In the genomic region with DNA sequence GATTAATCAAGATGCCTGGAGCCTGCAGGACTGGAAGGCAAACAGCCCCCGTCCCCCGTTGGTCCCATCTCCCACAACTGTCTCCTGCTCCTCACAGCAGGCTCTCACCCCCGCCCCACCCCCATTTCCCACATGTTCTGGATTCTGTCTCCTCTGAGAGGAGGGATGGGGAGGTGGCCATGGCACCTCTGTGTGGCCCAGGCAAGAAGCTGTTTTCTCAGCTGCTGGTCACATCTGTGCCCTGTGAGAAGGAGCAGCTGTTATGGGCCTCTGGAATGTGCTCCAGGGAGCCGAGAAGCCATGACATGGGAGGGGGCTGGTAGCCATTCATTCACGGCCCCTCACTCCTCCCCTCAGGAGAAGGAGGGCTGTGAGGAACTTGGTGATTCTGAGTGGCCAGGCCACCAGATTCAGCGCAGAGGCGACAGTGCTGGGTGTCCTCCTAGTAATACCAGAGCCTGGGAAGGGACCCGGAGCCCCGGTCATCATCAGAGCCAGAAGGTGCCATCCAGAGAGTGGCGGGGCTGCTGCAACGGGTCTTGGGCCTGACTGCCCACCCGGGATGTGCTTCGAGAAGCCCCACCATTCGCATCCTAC, we compare ENCODE assay signal across 1 cellular context.
TF ChIP-seq lines count a peak whose summit lies in the region.

No MANE protein-coding gene starts in this region.

TF ChIP-seq in H1, 55 proteins besides CTCF, POLR2A, EP300 and RAD21:
- TF ChIP-seq, protein P1, sequence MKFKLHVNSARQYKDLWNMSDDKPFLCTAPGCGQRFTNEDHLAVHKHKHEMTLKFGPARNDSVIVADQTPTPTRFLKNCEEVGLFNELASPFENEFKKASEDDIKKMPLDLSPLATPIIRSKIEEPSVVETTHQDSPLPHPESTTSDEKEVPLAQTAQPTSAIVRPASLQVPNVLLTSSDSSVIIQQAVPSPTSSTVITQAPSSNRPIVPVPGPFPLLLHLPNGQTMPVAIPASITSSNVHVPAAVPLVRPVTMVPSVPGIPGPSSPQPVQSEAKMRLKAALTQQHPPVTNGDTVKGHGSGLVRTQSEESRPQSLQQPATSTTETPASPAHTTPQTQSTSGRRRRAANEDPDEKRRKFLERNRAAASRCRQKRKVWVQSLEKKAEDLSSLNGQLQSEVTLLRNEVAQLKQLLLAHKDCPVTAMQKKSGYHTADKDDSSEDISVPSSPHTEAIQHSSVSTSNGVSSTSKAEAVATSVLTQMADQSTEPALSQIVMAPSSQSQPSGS (IDR thresholded peaks at IDR 0.05; ENCODE audit: low read length): no peak
- TF ChIP-seq MAFK (IDR thresholded peaks at IDR 0.05; ENCODE audit: low read depth, low read length): no peak
- TF ChIP-seq CEBPB (IDR thresholded peaks at IDR 0.05; ENCODE audit: low read depth, low read length): no peak
- no peak for TF ChIP-seq JUN (IDR thresholded peaks at IDR 0.05; ENCODE audit: low read depth, low read length)
- no peak for TF ChIP-seq BCL11A (IDR thresholded peaks at IDR 0.05; ENCODE audit: low read depth in 2 of 2, low read length in 2 of 2)
- TF ChIP-seq HDAC2 (IDR thresholded peaks at IDR 0.05; ENCODE audit: borderline replicate concordance in 1 of 2, low read depth in 2 of 2, low read length in 2 of 2): no peak
- TF ChIP-seq SIN3A (conservative IDR thresholded peaks at IDR 0.05 in 1 of 2, IDR thresholded peaks at IDR 0.05 in 1 of 2; ENCODE audit: low read depth in 1 of 2, low read length in 2 of 2): no peak
- TF ChIP-seq YY1 (IDR thresholded peaks at IDR 0.05; ENCODE audit: low read depth, low read length): no peak
- TF ChIP-seq, protein P2, sequence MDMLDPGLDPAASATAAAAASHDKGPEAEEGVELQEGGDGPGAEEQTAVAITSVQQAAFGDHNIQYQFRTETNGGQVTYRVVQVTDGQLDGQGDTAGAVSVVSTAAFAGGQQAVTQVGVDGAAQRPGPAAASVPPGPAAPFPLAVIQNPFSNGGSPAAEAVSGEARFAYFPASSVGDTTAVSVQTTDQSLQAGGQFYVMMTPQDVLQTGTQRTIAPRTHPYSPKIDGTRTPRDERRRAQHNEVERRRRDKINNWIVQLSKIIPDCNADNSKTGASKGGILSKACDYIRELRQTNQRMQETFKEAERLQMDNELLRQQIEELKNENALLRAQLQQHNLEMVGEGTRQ (IDR thresholded peaks at IDR 0.05; ENCODE audit: low read length): no peak
- TF ChIP-seq SP2 (IDR thresholded peaks at IDR 0.05; ENCODE audit: low read length): no peak
- no peak for TF ChIP-seq SRF (IDR thresholded peaks at IDR 0.05; ENCODE audit: low read depth, low read length)
- TF ChIP-seq RXRA (IDR thresholded peaks at IDR 0.05; ENCODE audit: insufficient read depth, low read depth, low read length): no peak
- TF ChIP-seq CHD1 (IDR thresholded peaks at IDR 0.05; ENCODE audit: low read depth, low read length): no peak
- no peak for TF ChIP-seq GABPA (IDR thresholded peaks at IDR 0.05; ENCODE audit: borderline replicate concordance, insufficient read depth, low read length)
- 0 out of 2 replicates have a peak, but pooled peaks have one; percentile 26 for TF ChIP-seq TCF12 (IDR thresholded peaks at IDR 0.05; ENCODE audit: low read depth, low read length)
- TF ChIP-seq, protein P3, sequence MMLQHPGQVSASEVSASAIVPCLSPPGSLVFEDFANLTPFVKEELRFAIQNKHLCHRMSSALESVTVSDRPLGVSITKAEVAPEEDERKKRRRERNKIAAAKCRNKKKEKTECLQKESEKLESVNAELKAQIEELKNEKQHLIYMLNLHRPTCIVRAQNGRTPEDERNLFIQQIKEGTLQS (IDR thresholded peaks at IDR 0.05; ENCODE audit: insufficient read depth, low read depth, low read length): no peak
- TF ChIP-seq NANOG (IDR thresholded peaks at IDR 0.05; ENCODE audit: insufficient read depth, low read depth, low read length, poor library complexity, severe bottlenecking): no peak
- no peak for TF ChIP-seq EGR1 (IDR thresholded peaks at IDR 0.05; ENCODE audit: borderline replicate concordance, low read depth, low read length)
- TF ChIP-seq KDM4A (IDR thresholded peaks at IDR 0.05; ENCODE audit: low read depth, low read length, severe bottlenecking): no peak
- no peak for TF ChIP-seq PHF8 (conservative IDR thresholded peaks at IDR 0.05; ENCODE audit: low read depth, low read length)
- TF ChIP-seq TAF1 (IDR thresholded peaks at IDR 0.05; ENCODE audit: low read depth, low read length): 0 out of 2 replicates have a peak, but pooled peaks have one; percentile 13
- no peak for TF ChIP-seq JUND (IDR thresholded peaks at IDR 0.05; ENCODE audit: low read length)
- TF ChIP-seq GTF2F1 (IDR thresholded peaks at IDR 0.05; ENCODE audit: borderline replicate concordance, low read depth, low read length): no peak
- TF ChIP-seq BACH1 (IDR thresholded peaks at IDR 0.05; ENCODE audit: low read length): no peak
- no peak for TF ChIP-seq SP4 (IDR thresholded peaks at IDR 0.05; ENCODE audit: low read length)
- no peak for TF ChIP-seq ASH2L (IDR thresholded peaks at IDR 0.05; ENCODE audit: low read length)
- no peak for TF ChIP-seq HDAC6 (IDR thresholded peaks at IDR 0.05; ENCODE audit: low read depth, low read length)
- TF ChIP-seq, protein P4, sequence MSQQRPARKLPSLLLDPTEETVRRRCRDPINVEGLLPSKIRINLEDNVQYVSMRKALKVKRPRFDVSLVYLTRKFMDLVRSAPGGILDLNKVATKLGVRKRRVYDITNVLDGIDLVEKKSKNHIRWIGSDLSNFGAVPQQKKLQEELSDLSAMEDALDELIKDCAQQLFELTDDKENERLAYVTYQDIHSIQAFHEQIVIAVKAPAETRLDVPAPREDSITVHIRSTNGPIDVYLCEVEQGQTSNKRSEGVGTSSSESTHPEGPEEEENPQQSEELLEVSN (IDR thresholded peaks at IDR 0.05): peak; percentile 8; the same call in 1 of the 2 replicates
- no peak for TF ChIP-seq CTBP2 (IDR thresholded peaks at IDR 0.05; ENCODE audit: borderline replicate concordance, insufficient read depth, insufficient read length, low read length)
- peak; percentile 65 for TF ChIP-seq POLR2AphosphoS5 (IDR thresholded peaks at IDR 0.05; ENCODE audit: low read depth, low read length)
- 0 out of 2 replicates have a peak, but pooled peaks have one; percentile 23 for TF ChIP-seq TEAD4 (IDR thresholded peaks at IDR 0.05; ENCODE audit: low read depth, low read length)
- no peak for TF ChIP-seq POU5F1 (IDR thresholded peaks at IDR 0.05; ENCODE audit: low read depth, low read length)
